In the genomic region with DNA sequence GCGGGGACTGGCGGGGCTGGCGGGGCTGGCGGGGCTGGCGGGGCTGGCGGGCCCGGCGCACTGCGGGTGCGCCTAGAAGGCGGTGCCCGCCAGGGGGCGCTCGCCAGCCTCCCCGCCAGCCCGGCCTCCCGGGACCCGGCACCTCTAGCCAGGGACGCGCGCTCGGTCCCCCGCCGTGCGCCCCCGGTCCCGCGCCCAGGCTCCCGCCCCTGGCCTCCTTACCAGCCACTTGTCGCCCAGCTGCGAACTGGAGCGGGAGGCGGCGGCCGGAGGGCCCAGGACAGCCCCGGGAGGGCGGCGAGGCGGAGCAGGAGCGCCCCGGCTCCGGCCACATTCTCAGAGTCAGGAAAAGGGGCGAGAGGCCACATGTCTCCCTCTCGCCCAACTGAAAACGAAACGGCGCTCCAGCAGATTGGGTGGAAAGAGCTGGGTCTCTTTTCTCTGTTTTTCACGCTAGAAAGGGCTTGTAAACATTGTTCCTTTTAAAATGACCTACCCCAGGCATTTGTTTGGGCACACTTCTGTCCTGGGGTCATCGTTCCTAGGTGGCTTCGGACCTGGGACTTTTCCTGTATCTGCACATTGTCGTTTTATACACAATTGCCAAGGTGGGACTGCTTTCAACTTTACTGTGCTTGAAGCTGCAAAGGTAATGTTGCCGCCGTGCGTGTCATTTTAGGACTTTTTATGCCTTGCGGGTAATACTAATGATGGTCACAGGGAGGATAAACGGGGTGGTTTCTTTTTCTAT, we compare ENCODE assay signal across 1 cellular context.
A peak's percentile ranks its signal among the peaks of the same experiment; 100 is the strongest.
TF ChIP-seq lines count a peak whose summit lies in the region.

No MANE protein-coding gene starts in this region.

TF ChIP-seq in K562, 482 proteins besides CTCF, POLR2A, EP300 and RAD21 (continued from another document and continues in another):
- TF ChIP-seq, protein P1, sequence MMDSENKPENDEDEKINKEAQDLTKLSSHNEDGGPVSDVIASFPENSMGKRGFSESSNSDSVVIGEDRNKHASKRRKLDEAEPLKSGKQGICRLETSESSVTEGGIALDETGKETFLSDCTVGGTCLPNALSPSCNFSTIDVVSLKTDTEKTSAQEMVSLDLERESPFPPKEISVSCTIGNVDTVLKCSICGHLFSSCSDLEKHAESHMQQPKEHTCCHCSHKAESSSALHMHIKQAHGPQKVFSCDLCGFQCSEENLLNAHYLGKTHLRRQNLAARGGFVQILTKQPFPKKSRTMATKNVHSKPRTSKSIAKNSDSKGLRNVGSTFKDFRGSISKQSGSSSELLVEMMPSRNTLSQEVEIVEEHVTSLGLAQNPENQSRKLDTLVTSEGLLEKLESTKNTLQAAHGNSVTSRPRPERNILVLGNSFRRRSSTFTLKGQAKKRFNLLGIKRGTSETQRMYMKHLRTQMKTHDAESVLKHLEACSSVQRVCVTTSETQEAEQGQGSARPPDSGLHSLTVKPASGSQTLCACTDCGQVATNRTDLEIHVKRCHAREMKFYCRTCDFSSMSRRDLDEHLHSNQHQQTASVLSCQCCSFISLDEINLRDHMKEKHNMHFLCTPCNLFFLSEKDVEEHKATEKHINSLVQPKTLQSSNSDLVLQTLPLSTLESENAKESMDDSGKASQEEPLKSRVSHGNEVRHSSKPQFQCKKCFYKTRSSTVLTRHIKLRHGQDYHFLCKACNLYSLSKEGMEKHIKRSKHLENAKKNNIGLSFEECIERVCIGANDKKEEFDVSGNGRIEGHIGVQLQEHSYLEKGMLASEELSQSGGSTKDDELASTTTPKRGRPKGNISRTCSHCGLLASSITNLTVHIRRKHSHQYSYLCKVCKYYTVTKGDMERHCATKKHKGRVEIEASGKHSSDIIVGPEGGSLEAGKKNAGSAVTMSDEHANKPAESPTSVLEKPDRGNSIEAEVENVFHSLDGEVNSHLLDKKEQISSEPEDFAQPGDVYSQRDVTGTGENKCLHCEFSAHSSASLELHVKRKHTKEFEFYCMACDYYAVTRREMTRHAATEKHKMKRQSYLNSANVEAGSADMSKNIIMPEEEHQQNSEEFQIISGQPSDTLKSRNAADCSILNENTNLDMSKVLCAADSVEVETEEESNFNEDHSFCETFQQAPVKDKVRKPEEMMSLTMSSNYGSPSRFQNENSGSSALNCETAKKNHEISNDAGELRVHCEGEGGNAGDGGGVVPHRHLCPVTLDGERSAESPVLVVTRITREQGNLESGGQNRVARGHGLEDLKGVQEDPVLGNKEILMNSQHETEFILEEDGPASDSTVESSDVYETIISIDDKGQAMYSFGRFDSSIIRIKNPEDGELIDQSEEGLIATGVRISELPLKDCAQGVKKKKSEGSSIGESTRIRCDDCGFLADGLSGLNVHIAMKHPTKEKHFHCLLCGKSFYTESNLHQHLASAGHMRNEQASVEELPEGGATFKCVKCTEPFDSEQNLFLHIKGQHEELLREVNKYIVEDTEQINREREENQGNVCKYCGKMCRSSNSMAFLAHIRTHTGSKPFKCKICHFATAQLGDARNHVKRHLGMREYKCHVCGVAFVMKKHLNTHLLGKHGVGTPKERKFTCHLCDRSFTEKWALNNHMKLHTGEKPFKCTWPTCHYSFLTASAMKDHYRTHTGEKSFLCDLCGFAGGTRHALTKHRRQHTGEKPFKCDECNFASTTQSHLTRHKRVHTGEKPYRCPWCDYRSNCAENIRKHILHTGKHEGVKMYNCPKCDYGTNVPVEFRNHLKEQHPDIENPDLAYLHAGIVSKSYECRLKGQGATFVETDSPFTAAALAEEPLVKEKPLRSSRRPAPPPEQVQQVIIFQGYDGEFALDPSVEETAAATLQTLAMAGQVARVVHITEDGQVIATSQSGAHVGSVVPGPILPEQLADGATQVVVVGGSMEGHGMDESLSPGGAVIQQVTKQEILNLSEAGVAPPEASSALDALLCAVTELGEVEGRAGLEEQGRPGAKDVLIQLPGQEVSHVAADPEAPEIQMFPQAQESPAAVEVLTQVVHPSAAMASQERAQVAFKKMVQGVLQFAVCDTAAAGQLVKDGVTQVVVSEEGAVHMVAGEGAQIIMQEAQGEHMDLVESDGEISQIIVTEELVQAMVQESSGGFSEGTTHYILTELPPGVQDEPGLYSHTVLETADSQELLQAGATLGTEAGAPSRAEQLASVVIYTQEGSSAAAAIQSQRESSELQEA (IDR thresholded peaks at IDR 0.05; ENCODE audit: low read depth) = no peak
- TF ChIP-seq TCF7L2 (IDR thresholded peaks at IDR 0.05; ENCODE audit: low read depth, low read length) = no peak
- no peak for TF ChIP-seq PTBP1 (IDR thresholded peaks at IDR 0.05; ENCODE audit: low read depth, low read length)
- no peak for TF ChIP-seq MGA (IDR thresholded peaks at IDR 0.05)
- TF ChIP-seq FOXJ3 (CRISPR knock-in tag; IDR thresholded peaks at IDR 0.05) = no peak
- TF ChIP-seq SRSF3 (IDR thresholded peaks at IDR 0.05; ENCODE audit: insufficient read depth, low read length) = no peak
- TF ChIP-seq ZBTB17 (CRISPR knock-in tag; IDR thresholded peaks at IDR 0.05) = no peak
- TF ChIP-seq CGGBP1 (CRISPR knock-in tag; IDR thresholded peaks at IDR 0.05) = no peak
- no peak for TF ChIP-seq BRD4 (IDR thresholded peaks at IDR 0.05)
- TF ChIP-seq ZNF143 (CRISPR knock-in tag; IDR thresholded peaks at IDR 0.05) = 0 out of 2 replicates have a peak, but pooled peaks have one; percentile 34
- no peak for TF ChIP-seq PKNOX1 (IDR thresholded peaks at IDR 0.05)
- TF ChIP-seq, protein P2, sequence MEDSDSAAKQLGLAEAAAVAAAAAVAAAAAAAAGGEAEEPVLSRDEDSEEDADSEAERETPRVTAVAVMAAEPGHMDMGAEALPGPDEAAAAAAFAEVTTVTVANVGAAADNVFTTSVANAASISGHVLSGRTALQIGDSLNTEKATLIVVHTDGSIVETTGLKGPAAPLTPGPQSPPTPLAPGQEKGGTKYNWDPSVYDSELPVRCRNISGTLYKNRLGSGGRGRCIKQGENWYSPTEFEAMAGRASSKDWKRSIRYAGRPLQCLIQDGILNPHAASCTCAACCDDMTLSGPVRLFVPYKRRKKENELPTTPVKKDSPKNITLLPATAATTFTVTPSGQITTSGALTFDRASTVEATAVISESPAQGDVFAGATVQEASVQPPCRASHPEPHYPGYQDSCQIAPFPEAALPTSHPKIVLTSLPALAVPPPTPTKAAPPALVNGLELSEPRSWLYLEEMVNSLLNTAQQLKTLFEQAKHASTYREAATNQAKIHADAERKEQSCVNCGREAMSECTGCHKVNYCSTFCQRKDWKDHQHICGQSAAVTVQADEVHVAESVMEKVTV (CRISPR knock-in tag; IDR thresholded peaks at IDR 0.05) = no peak
- no peak for TF ChIP-seq CHD2 (IDR thresholded peaks at IDR 0.05; ENCODE audit: low read depth, low read length)
- TF ChIP-seq, protein P3, sequence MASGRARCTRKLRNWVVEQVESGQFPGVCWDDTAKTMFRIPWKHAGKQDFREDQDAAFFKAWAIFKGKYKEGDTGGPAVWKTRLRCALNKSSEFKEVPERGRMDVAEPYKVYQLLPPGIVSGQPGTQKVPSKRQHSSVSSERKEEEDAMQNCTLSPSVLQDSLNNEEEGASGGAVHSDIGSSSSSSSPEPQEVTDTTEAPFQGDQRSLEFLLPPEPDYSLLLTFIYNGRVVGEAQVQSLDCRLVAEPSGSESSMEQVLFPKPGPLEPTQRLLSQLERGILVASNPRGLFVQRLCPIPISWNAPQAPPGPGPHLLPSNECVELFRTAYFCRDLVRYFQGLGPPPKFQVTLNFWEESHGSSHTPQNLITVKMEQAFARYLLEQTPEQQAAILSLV (tag; IDR thresholded peaks at IDR 0.05) = no peak
- no peak for TF ChIP-seq NR2C2 (CRISPR knock-in tag; IDR thresholded peaks at IDR 0.05)
- peak; percentile 21 for TF ChIP-seq NR2C2 (tag; IDR thresholded peaks at IDR 0.05)
- no peak for TF ChIP-seq ZNF717 (CRISPR knock-in tag; IDR thresholded peaks at IDR 0.05)
- peak; percentile 29; the same call in 1 of the 2 replicates for TF ChIP-seq CREB3L1 (IDR thresholded peaks at IDR 0.05; ENCODE audit: borderline replicate concordance, low read depth)
- TF ChIP-seq ZNF263 (CRISPR knock-in tag; IDR thresholded peaks at IDR 0.05; ENCODE audit: borderline replicate concordance) = peak; percentile 25; the same call in 1 of the 2 replicates
- no peak for TF ChIP-seq SREBF1 (IDR thresholded peaks at IDR 0.05; ENCODE audit: borderline replicate concordance, low read depth, low read length)
- TF ChIP-seq MCM5 (IDR thresholded peaks at IDR 0.05; ENCODE audit: low read depth) = no peak
